ENCODE assay signal across 26 cellular contexts in genomic region chr14:82533351-82533750, GRCh38.
"Had no signal": no experiment of that assay in that cellular context is flagged by ENCODE, and none has a peak within 500 bp of the region (broad histone marks: within the 10 kb centered on the region; RNA-seq: fewer than 3 reads in every experiment).

No MANE protein-coding gene starts in this region.

- H3K4me1 ChIP-seq: ascending aorta had no signal

- H3K27ac ChIP-seq: ascending aorta, cardiac muscle cell, VCaP had no signal

- DNase-seq: activated B cell treated with CpG ODN at 0.5 μM for 24 hours; activated CD4-positive, alpha-beta memory T cell treated with anti-CD3 and anti-CD28 coated beads for 36 hours; activated CD4-positive, alpha-beta T cell treated with anti-CD3 and anti-CD28 coated beads for 4 hours; activated CD4-positive, alpha-beta T cell treated with anti-CD3 and anti-CD28 coated beads, Interleukin-2, amount 10 ng/mL, durations not matched to agents 24 days and 14 days; activated CD4-positive, alpha-beta T cell treated with anti-CD3 and anti-CD28 coated beads, Interleukin-2, amount 50 U/mL, for 1 hour; activated CD4-positive, alpha-beta T cell treated with anti-CD3 and anti-CD28 coated beads, Interleukin-2, amount 50 U/mL, for 4 hours; activated CD4-positive, CD25-positive, alpha-beta regulatory T cell treated with anti-CD3 and anti-CD28 coated beads, Interleukin-2, amount 50 U/mL, for 72 hours; activated CD8-positive, alpha-beta memory T cell treated with anti-CD3 and anti-CD28 coated beads, Interleukin-2, amount 50 U/mL, for 4 hours; activated CD8-positive, alpha-beta T cell treated with anti-CD3 and anti-CD28 coated beads for 36 hours; activated effector memory CD4-positive, alpha-beta T cell treated with Interleukin-2 at 50 U/mL for 16 hours; activated gamma-delta T cell; activated naive CD4-positive, alpha-beta T cell treated with anti-CD3 and anti-CD28 coated beads, Interleukin-2, amount 10 ng/mL, durations not matched to agents 7 days and 5 days; activated naive CD4-positive, alpha-beta T cell treated with Interleukin-2 at 50 U/mL for 16 hours; activated naive CD8-positive, alpha-beta T cell treated with anti-CD3 and anti-CD28 coated beads, Interleukin-2, amount 10 ng/mL, durations not matched to agents 7 days and 5 days; activated naive CD8-positive, alpha-beta T cell treated with anti-CD3 and anti-CD28 coated beads, Interleukin-2, amount 50 U/mL, for 24 hours; activated T-cell treated with anti-CD3 and anti-CD28 coated beads, Interleukin-2, amount 50 U/mL, for 24 hours; activated T-cell treated with anti-CD3 and anti-CD28 coated beads, Interleukin-2, amount 50 U/mL, for 48 hours; amygdala; anterior cingulate cortex; caudate nucleus; cerebellar nuclear complex; T-helper 2 cell; T-helper 9 cell had no signal

- ATAC-seq: activated CD8-positive, alpha-beta T cell treated with anti-CD3 and anti-CD28 coated beads for 36 hours; activated naive CD8-positive, alpha-beta T cell treated with anti-CD3 and anti-CD28 coated beads, Interleukin-2, amount 50 U/mL, for 24 hours had no signal

- H3K36me3 ChIP-seq: ascending aorta, cardiac muscle cell had no signal

- H3K4me3 ChIP-seq: ascending aorta, cardiac muscle cell had no signal

- H3K27me3 ChIP-seq: ascending aorta, cardiac muscle cell had no signal

- H3K9me3 ChIP-seq: ascending aorta had no signal
